ENCODE assay signal across 10 cellular contexts in genomic region chr2:40101076-40101688, GRCh38.
DNase-seq lines count a peak whose midpoint lies in the region; ATAC-seq, FAIRE-seq and TF ChIP-seq lines count a peak whose summit lies in the region.
"Had no signal": no experiment of that assay in that cellular context is flagged by ENCODE, and none has a peak within 500 bp of the region (broad histone marks: within the 10 kb centered on the region; RNA-seq: fewer than 3 reads in every experiment).

No MANE protein-coding gene starts in this region.

- TF ChIP-seq POLR2A in GM12878 (IDR thresholded peaks at IDR 0.05; ENCODE audit: low read depth, low read length): no peak

- ATAC-seq in activated T-cell treated with anti-CD3 and anti-CD28 coated beads, Interleukin-2, amount 50 U/mL, for 72 hours (replicated peaks in 1 of 2): peak; percentile 42 to 78
- ATAC-seq in HG03558 (IDR thresholded peaks at IDR 0.05; ENCODE audit: extremely low read depth, unreplicated experiment): peak; percentile 84
- peak; percentile 51 for ATAC-seq in GM12878
- peak; percentile 34 for ATAC-seq in stimulated activated effector memory CD8-positive, alpha-beta T cell treated with anti-CD3 and anti-CD28 coated beads, Interleukin-12 subunit alpha, Interleukin-12 subunit beta, amount 100 ng/mL, for 72 hours
- ATAC-seq in GM19467 (IDR thresholded peaks at IDR 0.05; ENCODE audit: unreplicated experiment): no peak

- in situ Hi-C loops in GM12878 (cut with MboI): no loop called here

- no peaks in the 10 kb centered on the region for H3K79me2 ChIP-seq in GM12878 (ENCODE audit: control insufficient read depth, insufficient read depth, low read length)

- H3K36me3 ChIP-seq in GM12878 (ENCODE audit: control insufficient read depth in 2 of 2, insufficient read depth in 2 of 2, low read length in 1 of 2): no peaks in the 10 kb centered on the region

- H3K9me3 Mint-ChIP-seq in activated T-cell treated with anti-CD3 and anti-CD28 coated beads, Interleukin-2, amount 50 U/mL, for 72 hours: peaks cover 0 to 3% of the 10 kb centered on the region in 2 donors
- peaks cover 2% of the 10 kb centered on the region for H3K9me3 Mint-ChIP-seq in stimulated activated effector memory CD8-positive, alpha-beta T cell treated with anti-CD3 and anti-CD28 coated beads, Interleukin-12 subunit alpha, Interleukin-12 subunit beta, amount 100 ng/mL, for 72 hours
- H3K9me3 Mint-ChIP-seq: CD4-positive, CD25-positive, alpha-beta regulatory T cell; memory B cell had no signal

- SMC1A ChIA-PET in GM12878 (lab: Charles Lee; ENCODE audit: uncharacterized antibody, unreplicated experiment): interaction anchor here (0.6 to 1.3 kb wide), 3 partner anchors 19 to 908 kb away, joined by 3 to 4 read pairs (median 3); no protein-coding TSS in a partner anchor

- peaks cover 0 to 4% of the 10 kb centered on the region in 2 donors for H3K36me3 Mint-ChIP-seq in activated T-cell treated with anti-CD3 and anti-CD28 coated beads, Interleukin-2, amount 50 U/mL, for 72 hours (ENCODE audit: insufficient read depth in 2 of 2)
- H3K36me3 Mint-ChIP-seq in stimulated activated effector memory CD8-positive, alpha-beta T cell treated with anti-CD3 and anti-CD28 coated beads, Interleukin-12 subunit alpha, Interleukin-12 subunit beta, amount 100 ng/mL, for 72 hours: no peaks in the 10 kb centered on the region
- H3K36me3 Mint-ChIP-seq: CD4-positive, CD25-positive, alpha-beta regulatory T cell; memory B cell had no signal

- H3K27me3 ChIP-seq in GM12878 (replicated peaks in 1 of 2; ENCODE audit: control insufficient read depth in 2 of 2, insufficient read depth in 2 of 2, low read length in 1 of 2): no peaks in the 10 kb centered on the region; a peak in 1 of 4 replicates

- peaks cover 13% of the 10 kb centered on the region for H3K4me1 Mint-ChIP-seq in activated T-cell treated with anti-CD3 and anti-CD28 coated beads, Interleukin-2, amount 50 U/mL, for 72 hours (ENCODE audit: low read depth)
- no peaks in the 10 kb centered on the region for H3K4me1 Mint-ChIP-seq in stimulated activated effector memory CD8-positive, alpha-beta T cell treated with anti-CD3 and anti-CD28 coated beads, Interleukin-12 subunit alpha, Interleukin-12 subunit beta, amount 100 ng/mL, for 72 hours
- H3K4me1 Mint-ChIP-seq: CD4-positive, CD25-positive, alpha-beta regulatory T cell; memory B cell had no signal

- RAD21 ChIA-PET in GM12878 (lab: Charles Lee; ENCODE audit: unreplicated experiment): no interaction called here

- CTCF ChIA-PET in GM12878 (lab: Yijun Ruan, JAX): no interaction called here

- BruUV-seq in GM12878 (replicated peaks; lab: Mats Ljungman, UMichigan): no TSS peak

- no peak overlapping the region for H3K27ac Mint-ChIP-seq in activated T-cell treated with anti-CD3 and anti-CD28 coated beads, Interleukin-2, amount 50 U/mL, for 72 hours
- no peak overlapping the region for H3K27ac Mint-ChIP-seq in stimulated activated effector memory CD8-positive, alpha-beta T cell treated with anti-CD3 and anti-CD28 coated beads, Interleukin-12 subunit alpha, Interleukin-12 subunit beta, amount 100 ng/mL, for 72 hours
- H3K27ac Mint-ChIP-seq: CD4-positive, CD25-positive, alpha-beta regulatory T cell; memory B cell had no signal

- 0% methylated on average over 1 of the region's 1 CpG for WGBS in GM12878 (ENCODE audit: insufficient coverage, insufficient replicate concordance, low lambda C conversion rate, missing lambda C conversion rate)

- TF ChIP-seq EP300 in GM12878 (IDR thresholded peaks at IDR 0.05; ENCODE audit: borderline replicate concordance in 1 of 2, control insufficient read depth in 1 of 2, low read depth in 2 of 2, low read length in 2 of 2): no peak

- H3K27ac ChIP-seq in GM12878 (ENCODE audit: control insufficient read depth, insufficient read depth): no peak overlapping the region

- FAIRE-seq in GM12878 (lab: Jason Lieb, UNC): no peak

- no peaks in the 10 kb centered on the region for H3K4me1 ChIP-seq in GM12878 (ENCODE audit: control insufficient read depth, insufficient read depth, low read length)

- H3K4me3 ChIP-seq in GM12878: no peak overlapping the region

- H3K4me2 ChIP-seq in GM12878 (ENCODE audit: control insufficient read depth, insufficient read depth): no peak overlapping the region

- no peak overlapping the region for H3K9ac ChIP-seq in GM12878 (ENCODE audit: control insufficient read depth, insufficient read depth, low read length)

- TF ChIP-seq CTCF in GM12878 (IDR thresholded peaks at IDR 0.05 in 2 of 3, conservative IDR thresholded peaks at IDR 0.05 in 1 of 3; ENCODE audit: control insufficient read depth in 2 of 3, extremely low read depth in 1 of 3, insufficient read depth in 1 of 3, low read depth in 3 of 3, low read length in 3 of 3): no peak

- H3K4me3 Mint-ChIP-seq in activated T-cell treated with anti-CD3 and anti-CD28 coated beads, Interleukin-2, amount 50 U/mL, for 72 hours: no peak overlapping the region
- H3K4me3 Mint-ChIP-seq in stimulated activated effector memory CD8-positive, alpha-beta T cell treated with anti-CD3 and anti-CD28 coated beads, Interleukin-12 subunit alpha, Interleukin-12 subunit beta, amount 100 ng/mL, for 72 hours: no peak overlapping the region
- H3K4me3 Mint-ChIP-seq: CD4-positive, CD25-positive, alpha-beta regulatory T cell; memory B cell had no signal

- H4K20me1 ChIP-seq in GM12878 (ENCODE audit: control insufficient read depth, insufficient read depth): no peaks in the 10 kb centered on the region

- no peak overlapping the region for H2AFZ ChIP-seq in GM12878 (ENCODE audit: control insufficient read depth, low read depth, low read length)

- intact Hi-C loops in GM12878 (cut with micrococcal nuclease; ENCODE audit: unreplicated experiment): no loop called here

- TF ChIP-seq RAD21 in GM12878 (IDR thresholded peaks at IDR 0.05; ENCODE audit: insufficient read depth, low read depth, low read length): no peak

- peaks cover 5% of the 10 kb centered on the region for H3K27me3 Mint-ChIP-seq in activated T-cell treated with anti-CD3 and anti-CD28 coated beads, Interleukin-2, amount 50 U/mL, for 72 hours (ENCODE audit: low read depth)
- H3K27me3 Mint-ChIP-seq: memory B cell had no signal

- POLR2A ChIA-PET in GM12878 (lab: Charles Lee): no interaction called here

- H3K9me3 ChIP-seq in GM12878 (replicated peaks; ENCODE audit: control insufficient read depth, insufficient read depth, low read length): no peaks in the 10 kb centered on the region

- no peak for DNase-seq in activated T-cell treated with anti-CD3 and anti-CD28 coated beads, Interleukin-2, amount 50 U/mL, for 72 hours
- DNase-seq in activated T-cell treated with anti-CD3 and anti-CD28 coated beads, Interleukin-2, amount 50 U/mL, for 1 hour: no peak
- DNase-seq in GM12878 (ENCODE audit: low read depth, low spot score) (no peak), 8988T (no peak), mesenteric fat pad (ENCODE audit: low spot score) (no peak)
- no peak for DNase-seq in stimulated activated effector memory CD8-positive, alpha-beta T cell treated with anti-CD3 and anti-CD28 coated beads, Interleukin-12 subunit alpha, Interleukin-12 subunit beta, amount 100 ng/mL, for 72 hours (ENCODE audit: low spot score in 2 of 2)
- DNase-seq: CD4-positive, CD25-positive, alpha-beta regulatory T cell had no signal

TF ChIP-seq in GM12878, 131 proteins besides CTCF, POLR2A, EP300 and RAD21:
- TF ChIP-seq DPF2 (IDR thresholded peaks at IDR 0.05) (no peak), ZBED1 (IDR thresholded peaks at IDR 0.05; ENCODE audit: borderline replicate concordance) (no peak), POU2F2 (IDR thresholded peaks at IDR 0.05; ENCODE audit: borderline replicate concordance, low read depth, low read length) (no peak), RUNX3 (IDR thresholded peaks at IDR 0.05; ENCODE audit: low read length) (0 out of 2 replicates have a peak, but pooled peaks have one; percentile 13), ZNF384 (IDR thresholded peaks at IDR 0.05; ENCODE audit: borderline replicate concordance, low read depth, low read length) (no peak), ZNF24 (IDR thresholded peaks at IDR 0.05) (peak; percentile 41; the same call in 1 of the 2 replicates), IRF3 (IDR thresholded peaks at IDR 0.05) (no peak), ATF7 (IDR thresholded peaks at IDR 0.05; ENCODE audit: low read depth) (no peak)
